Comparison of ENCODE assay signal across 31 cellular contexts in genomic region chr19:15644066-15644741, GRCh38. TPM values are rescaled to one million over a fixed set of nuclear protein-coding genes. Genes with fewer than 3 reads are reported as not detected.
"Had no signal": no experiment of that assay in that cellular context is flagged by ENCODE, and none has a peak within 500 bp of the region (broad histone marks: within the 10 kb centered on the region; RNA-seq: fewer than 3 reads in every experiment).

No MANE protein-coding gene starts in this region.

- H3K4me1 ChIP-seq: neural progenitor cell, pancreas, prostate gland, sigmoid colon, tibial artery, upper lobe of right lung had no signal

- H3K4me2 ChIP-seq: hepatocyte, neural progenitor cell had no signal

- H3K27me3 ChIP-seq: heart right ventricle, hepatocyte, neural progenitor cell, pancreas, sigmoid colon, suprapubic skin, upper lobe of right lung had no signal

- ATAC-seq: heart right ventricle; left ventricle myocardium superior; natural killer cell; pancreas; right cardiac atrium; stimulated activated effector memory CD8-positive, alpha-beta T cell treated with anti-CD3 and anti-CD28 coated beads, Interleukin-12 subunit alpha, Interleukin-12 subunit beta, amount 100 ng/mL, for 72 hours; upper lobe of right lung had no signal

- H3K4me3 ChIP-seq: heart right ventricle, hepatocyte, lung, neural progenitor cell, pancreas, prostate gland, sigmoid colon, spleen, suprapubic skin, thoracic aorta, tibial artery, upper lobe of right lung had no signal

- H3K36me3 ChIP-seq: heart right ventricle, neural progenitor cell, pancreas, prostate gland, sigmoid colon, suprapubic skin, thoracic aorta, tibial artery, upper lobe of right lung had no signal

- H3K9me3 ChIP-seq: pancreas, prostate gland, sigmoid colon, spleen, suprapubic skin, thoracic aorta, upper lobe of right lung had no signal

- DNase-seq: heart right ventricle; islet precursor cell; left ventricle myocardium superior; mesendoderm; naive B cell; natural killer cell; nephron progenitor cell; pancreas; posterior cingulate gyrus; retina; right cardiac atrium; sigmoid colon; small intestine; spleen; stimulated activated CD4-positive, alpha-beta T cell treated with anti-CD3 and anti-CD28 coated beads, Interleukin-4, amount 100 ng/mL, for 24 hours; stimulated activated naive CD4-positive, alpha-beta T cell; tibial artery; trophoblast cell; upper lobe of right lung had no signal

- H3K27ac ChIP-seq: heart right ventricle, hepatocyte, neural progenitor cell, pancreas, prostate gland, sigmoid colon, suprapubic skin, thoracic aorta, tibial artery, upper lobe of right lung had no signal

- FAIRE-seq: pancreas, small intestine, urothelium cell line had no signal

RNA-seq across cellular contexts. Expression of gene CYP4F3, which starts 3.5 kb away (rescaled TPM):
- total RNA-seq: kidney epithelial cell, mesothelial cell of epicardium, sigmoid colon had no signal

RNA-seq across cellular contexts. Expression of gene CYP4F12, which starts 28.7 kb away (rescaled TPM):
- total RNA-seq: kidney epithelial cell, mesothelial cell of epicardium had no signal

RNA-seq across cellular contexts. Expression of gene CYP4F8, which starts 29.2 kb away (rescaled TPM):
- total RNA-seq: heart right ventricle, hepatocyte, kidney epithelial cell, left ventricle myocardium superior, lung, mesothelial cell of epicardium, natural killer cell, omental fat pad, pancreas, right cardiac atrium, sigmoid colon, spleen, subcutaneous adipose tissue, thoracic aorta had no signal
- polyA plus RNA-seq: heart right ventricle, hepatocyte, lung, pancreas, right cardiac atrium, sigmoid colon, small intestine, spleen had no signal
